Comparison of ENCODE assay signal across 21 cellular contexts in genomic region chr5:136992796-136993489, GRCh38.
DNase-seq lines count a peak whose midpoint lies in the region; ATAC-seq, FAIRE-seq and TF ChIP-seq lines count a peak whose summit lies in the region.
"Had no signal": no experiment of that assay in that cellular context is flagged by ENCODE, and none has a peak within 500 bp of the region (broad histone marks: within the 10 kb centered on the region; RNA-seq: fewer than 3 reads in every experiment).

No MANE protein-coding gene starts in this region.

- in situ Hi-C loops in G401 (cut with HindIII; ENCODE audit: low sequenced_read_pairs), result no loop called here

- no peaks in the 10 kb centered on the region for H3K79me2 ChIP-seq in OCI-LY7 (ENCODE audit: insufficient read depth, low read depth, low read length)

- no peaks in the 10 kb centered on the region for H3K27me3 Mint-ChIP-seq in activated CD4-positive, alpha-beta memory T cell treated with anti-CD3 and anti-CD28 coated beads for 36 hours
- H3K27me3 Mint-ChIP-seq: CD4-positive, alpha-beta memory T cell had no signal

- FAIRE-seq in bronchial epithelial cell (lab: Jason Lieb, UNC), result peak; percentile 64
- FAIRE-seq: GM12892 had no signal

- no peak for TF ChIP-seq CTCF in bronchial epithelial cell (IDR thresholded peaks at IDR 0.05; ENCODE audit: insufficient read depth, low read length, severe bottlenecking)
- no peak for TF ChIP-seq CTCF in left ventricle myocardium inferior (IDR thresholded peaks at IDR 0.05; ENCODE audit: borderline replicate concordance)
- no peak for TF ChIP-seq CTCF in retinal pigment epithelial cell (conservative IDR thresholded peaks at IDR 0.05; ENCODE audit: low read depth, low read length)
- no peak for TF ChIP-seq CTCF in OCI-LY7 (conservative IDR thresholded peaks at IDR 0.05; ENCODE audit: low read length)
- TF ChIP-seq CTCF in left lung (IDR thresholded peaks at IDR 0.05), result no peak

- H3K4me1 ChIP-seq in left ventricle myocardium inferior (peaks cover 36% of the 10 kb centered on the region), OCI-LY7 (ENCODE audit: insufficient read depth, low read length, poor library complexity, severe bottlenecking) (no peaks in the 10 kb centered on the region), left lung (no peaks in the 10 kb centered on the region)
- H3K4me1 ChIP-seq: BLaER1 had no signal

- peak overlapping the region; percentile 80 for H3K27ac ChIP-seq in left ventricle myocardium inferior (replicated peaks)
- no peak overlapping the region for H3K27ac ChIP-seq in OCI-LY7 (ENCODE audit: low read depth, low read length, poor library complexity, severe bottlenecking)
- no peak overlapping the region for H3K27ac ChIP-seq in left lung
- H3K27ac ChIP-seq: BLaER1 had no signal

- no peaks in the 10 kb centered on the region for H3K9me3 ChIP-seq in left ventricle myocardium inferior (replicated peaks)
- H3K9me3 ChIP-seq in OCI-LY7 (ENCODE audit: low read length), result no peaks in the 10 kb centered on the region
- H3K9me3 ChIP-seq in left lung, result no peaks in the 10 kb centered on the region
- H3K9me3 ChIP-seq: BLaER1, SK-N-SH had no signal

- H3K4me2 ChIP-seq in OCI-LY7 (ENCODE audit: low read length), result no peak overlapping the region
- H3K4me2 ChIP-seq: BLaER1, SK-N-SH had no signal

- no peak overlapping the region for H3K27ac Mint-ChIP-seq in activated CD4-positive, alpha-beta memory T cell treated with anti-CD3 and anti-CD28 coated beads for 36 hours
- H3K27ac Mint-ChIP-seq: CD4-positive, alpha-beta memory T cell; HFFc6 had no signal

- H3K36me3 ChIP-seq in bronchial epithelial cell (ENCODE audit: control insufficient read depth, insufficient read depth, low read length) (no peaks in the 10 kb centered on the region), left ventricle myocardium inferior (no peaks in the 10 kb centered on the region), OCI-LY7 (ENCODE audit: insufficient read depth, low read length) (no peaks in the 10 kb centered on the region), left lung (no peaks in the 10 kb centered on the region)
- H3K36me3 ChIP-seq: BLaER1 had no signal

- intact Hi-C loops in left ventricle myocardium inferior (cut with micrococcal nuclease) (no loop called here), OCI-LY7 (cut with micrococcal nuclease; ENCODE audit: unreplicated experiment) (no loop called here), left lung (cut with DNase I) (no loop called here)
- intact Hi-C loops in activated CD4-positive, alpha-beta memory T cell treated with anti-CD3 and anti-CD28 coated beads for 36 hours (cut with micrococcal nuclease), result no loop called here

- no peaks in the 10 kb centered on the region for H3K4me1 Mint-ChIP-seq in activated CD4-positive, alpha-beta memory T cell treated with anti-CD3 and anti-CD28 coated beads for 36 hours (ENCODE audit: low read depth)
- H3K4me1 Mint-ChIP-seq: CD4-positive, alpha-beta memory T cell had no signal

- H3K4me3 ChIP-seq in bronchial epithelial cell (ENCODE audit: low read depth, low read length), result no peak overlapping the region
- no peak overlapping the region for H3K4me3 ChIP-seq in left ventricle myocardium inferior
- H3K4me3 ChIP-seq in retinal pigment epithelial cell (ENCODE audit: low read length), result no peak overlapping the region
- no peak overlapping the region for H3K4me3 ChIP-seq in OCI-LY7 (ENCODE audit: low read depth, low read length, poor library complexity, severe bottlenecking)
- no peak overlapping the region for H3K4me3 ChIP-seq in left lung
- H3K4me3 ChIP-seq: BLaER1 had no signal

- H3K36me3 Mint-ChIP-seq in activated CD4-positive, alpha-beta memory T cell treated with anti-CD3 and anti-CD28 coated beads for 36 hours, result no peaks in the 10 kb centered on the region
- H3K36me3 Mint-ChIP-seq: CD4-positive, alpha-beta memory T cell had no signal

- no peak for ATAC-seq in left lung

- DNase-seq in G401 (ENCODE audit: low spot score), result peak; percentile 74
- no peak for DNase-seq in bronchial epithelial cell (ENCODE audit: low read depth)
- no peak for DNase-seq in left ventricle myocardium inferior
- peak; percentile 33 for DNase-seq in retinal pigment epithelial cell (ENCODE audit: low read depth)
- no peak for DNase-seq in activated CD4-positive, alpha-beta memory T cell treated with anti-CD3 and anti-CD28 coated beads for 36 hours
- DNase-seq in OCI-LY7 (ENCODE audit: low spot score), result no peak
- DNase-seq in left lung, result no peak
- DNase-seq: CD4-positive, alpha-beta memory T cell; DMS53; H7; HFFc6; KG1; NCI-H1417 treated with DMSO at 0.1 percent for 48 hours; NCI-H187 treated with DMSO at 0.1 percent for 48 hours; NCI-H2227 treated with DMSO at 0.1 percent for 48 hours; NCI-H526 treated with DMSO at 0.1 percent for 48 hours; NK-92 treated with Interleukin-12 subunit alpha and Interleukin-12 subunit beta, amount 100 ng/mL, for 24 hours; SHP77 treated with DMSO at 0.1 percent for 48 hours; SK-N-SH had no signal

- no peak overlapping the region for H3K4me3 Mint-ChIP-seq in activated CD4-positive, alpha-beta memory T cell treated with anti-CD3 and anti-CD28 coated beads for 36 hours
- H3K4me3 Mint-ChIP-seq: CD4-positive, alpha-beta memory T cell; HFFc6 had no signal

- no peaks in the 10 kb centered on the region for H3K9me2 ChIP-seq in OCI-LY7 (ENCODE audit: insufficient read depth, low read length)
- H3K9me2 ChIP-seq: SK-N-SH had no signal

- no peaks in the 10 kb centered on the region for H3K9me3 Mint-ChIP-seq in activated CD4-positive, alpha-beta memory T cell treated with anti-CD3 and anti-CD28 coated beads for 36 hours
- H3K9me3 Mint-ChIP-seq: HFFc6 had no signal

- BruUV-seq in OCI-LY7 (replicated peaks; lab: Mats Ljungman, UMichigan), result no TSS peak

- H2AFZ ChIP-seq in OCI-LY7 (ENCODE audit: low read length), result no peak overlapping the region

- H4K20me1 ChIP-seq in OCI-LY7 (ENCODE audit: insufficient read depth, low read length), result no peaks in the 10 kb centered on the region
- H4K20me1 ChIP-seq: BLaER1 had no signal

- CTCF ChIA-PET in activated CD4-positive, alpha-beta memory T cell treated with anti-CD3 and anti-CD28 coated beads for 36 hours (lab: Charles Lee), result no interaction called here
- CTCF ChIA-PET in OCI-LY7 (lab: Charles Lee; ENCODE audit: unreplicated experiment), result no interaction called here

- POLR2A ChIA-PET in activated CD4-positive, alpha-beta memory T cell treated with anti-CD3 and anti-CD28 coated beads for 36 hours (lab: Charles Lee), result no interaction called here
- POLR2A ChIA-PET in OCI-LY7 (lab: Charles Lee), result interaction anchor here (0.6 to 0.7 kb wide), 3 partner anchors 10 to 403 kb away, joined by 3 to 6 read pairs (median 4); no protein-coding TSS in a partner anchor

- H3K27me3 ChIP-seq in bronchial epithelial cell (ENCODE audit: control insufficient read depth, insufficient read depth, low read length) (no peaks in the 10 kb centered on the region), left ventricle myocardium inferior (ENCODE audit: low read depth) (no peaks in the 10 kb centered on the region), left lung (peaks cover 0 to 4% of the 10 kb centered on the region in 2 donors)
- H3K27me3 ChIP-seq: BLaER1 had no signal

Comparison
In these comparisons a context has a peak if more than half of its experiments do, and no peak if none do; other contexts are left out.
1. DNase-seq: peak in G401 (single experiment) and retinal pigment epithelial cell (single experiment); none in bronchial epithelial cell (single experiment), left ventricle myocardium inferior (single experiment), activated CD4-positive, alpha-beta memory T cell treated with anti-CD3 and anti-CD28 coated beads for 36 hours (single experiment), OCI-LY7 (single experiment) and left lung (0 of 2).